ENCODE assay signal across 20 cellular contexts in genomic region chr5:174459832-174460448, GRCh38.
DNase-seq lines count a peak whose midpoint lies in the region; ATAC-seq, FAIRE-seq and TF ChIP-seq lines count a peak whose summit lies in the region.
"Had no signal": no experiment of that assay in that cellular context is flagged by ENCODE, and none has a peak within 500 bp of the region (broad histone marks: within the 10 kb centered on the region; RNA-seq: fewer than 3 reads in every experiment).

No MANE protein-coding gene starts in this region.

- H3K4me1 Mint-ChIP-seq in Caco-2 (ENCODE audit: low read depth, unreplicated experiment) (peaks cover 61% of the 10 kb centered on the region), astrocyte (ENCODE audit: low read depth, unreplicated experiment) (no peaks in the 10 kb centered on the region), neural progenitor cell (peaks cover 5% of the 10 kb centered on the region)

- intact Hi-C loops in Caco-2 (cut with micrococcal nuclease; ENCODE audit: unreplicated experiment): loop anchor here (2.0 to 5.0 kb wide), 2 partner anchors 61 to 267 kb away; no protein-coding TSS in a partner anchor

- H4K20me1 ChIP-seq in astrocyte (ENCODE audit: insufficient read depth, low read length) (no peaks in the 10 kb centered on the region), neural progenitor cell (ENCODE audit: low read depth) (no peaks in the 10 kb centered on the region)

- H3K79me2 ChIP-seq in astrocyte (ENCODE audit: insufficient read depth, low read length) (no peaks in the 10 kb centered on the region), neural progenitor cell (ENCODE audit: low read depth) (no peaks in the 10 kb centered on the region)

- no peak overlapping the region for H3K4me3 Mint-ChIP-seq in Caco-2 (ENCODE audit: unreplicated experiment)
- H3K4me3 Mint-ChIP-seq in astrocyte (ENCODE audit: unreplicated experiment): no peak overlapping the region
- H3K4me3 Mint-ChIP-seq in neural progenitor cell: no peak overlapping the region
- H3K4me3 Mint-ChIP-seq: activated CD4-positive, alpha-beta T cell treated with anti-CD3 and anti-CD28 coated beads for 36 hours had no signal

- no peaks in the 10 kb centered on the region for H3F3A ChIP-seq in neural progenitor cell (ENCODE audit: low read depth)

- H3K9me3 Mint-ChIP-seq in Caco-2 (ENCODE audit: unreplicated experiment): no peaks in the 10 kb centered on the region
- no peaks in the 10 kb centered on the region for H3K9me3 Mint-ChIP-seq in astrocyte (ENCODE audit: unreplicated experiment)
- H3K9me3 Mint-ChIP-seq in neural progenitor cell: no peaks in the 10 kb centered on the region

- no peaks in the 10 kb centered on the region for H3K9me3 ChIP-seq in Caco-2
- H3K9me3 ChIP-seq in astrocyte (ENCODE audit: insufficient read depth, low read depth, low read length): no peaks in the 10 kb centered on the region
- H3K9me3 ChIP-seq in neural progenitor cell (ENCODE audit: low read depth): no peaks in the 10 kb centered on the region
- H3K9me3 ChIP-seq: gastroesophageal sphincter had no signal

- H3K9ac ChIP-seq in astrocyte (ENCODE audit: low read length) (no peak overlapping the region), neural progenitor cell (no peak overlapping the region)

- no peak for DNase-seq in Caco-2
- DNase-seq in HT1080 (ENCODE audit: low read depth): peak; percentile 22
- no peak for DNase-seq in astrocyte (ENCODE audit: low read depth)
- no peak for DNase-seq in neural progenitor cell (ENCODE audit: low spot score)
- DNase-seq in DMS79 treated with DMSO at 0.1 percent for 48 hours (lab: John Stamatoyannopoulos, UW): no peak
- DNase-seq: activated CD4-positive, alpha-beta T cell treated with anti-CD3 and anti-CD28 coated beads for 36 hours; activated CD8-positive, alpha-beta memory T cell treated with anti-CD3 and anti-CD28 coated beads, Interleukin-2, amount 50 U/mL, for 4 hours; activated gamma-delta T cell; CD8-positive, alpha-beta memory T cell; central memory CD4-positive, alpha-beta T cell; DND-41; NCI-H1436 treated with DMSO at 0.1 percent for 48 hours; NCI-H2171 treated with DMSO at 0.1 percent for 48 hours; NCI-H774 had no signal

- H3K36me3 ChIP-seq in Caco-2 (ENCODE audit: control insufficient read depth, insufficient read depth, low read length): no peaks in the 10 kb centered on the region
- no peaks in the 10 kb centered on the region for H3K36me3 ChIP-seq in astrocyte (ENCODE audit: insufficient read depth, low read length)
- H3K36me3 ChIP-seq in neural progenitor cell: no peaks in the 10 kb centered on the region
- H3K36me3 ChIP-seq: gastroesophageal sphincter had no signal

- no peak overlapping the region for H3K4me3 ChIP-seq in Caco-2 (ENCODE audit: low read depth, low read length)
- no peak overlapping the region for H3K4me3 ChIP-seq in astrocyte (ENCODE audit: insufficient read depth, low read depth, low read length)
- no peak overlapping the region for H3K4me3 ChIP-seq in neural progenitor cell
- H3K4me3 ChIP-seq: gastroesophageal sphincter, SK-N-MC had no signal

- FAIRE-seq in astrocyte (lab: Jason Lieb, UNC): no peak

- ATAC-seq in HG02884 (IDR thresholded peaks at IDR 0.05; ENCODE audit: unreplicated experiment) (no peak), HG02852 (IDR thresholded peaks at IDR 0.05; ENCODE audit: unreplicated experiment) (no peak)
- ATAC-seq: activated CD4-positive, alpha-beta T cell treated with anti-CD3 and anti-CD28 coated beads for 36 hours; gastroesophageal sphincter; left lobe of liver; Panc1 had no signal

- CTCF ChIA-PET in Caco-2 (lab: Charles Lee): no interaction called here

- H3K4me2 ChIP-seq in astrocyte (ENCODE audit: low read length): no peak overlapping the region
- no peak overlapping the region for H3K4me2 ChIP-seq in neural progenitor cell

- H3K27ac Mint-ChIP-seq in Caco-2 (ENCODE audit: unreplicated experiment) (peak overlapping the region; percentile 90), astrocyte (ENCODE audit: unreplicated experiment) (no peak overlapping the region), neural progenitor cell (no peak overlapping the region)
- H3K27ac Mint-ChIP-seq: activated CD4-positive, alpha-beta T cell treated with anti-CD3 and anti-CD28 coated beads for 36 hours had no signal

- no peak for TF ChIP-seq CTCF in Caco-2 (IDR thresholded peaks at IDR 0.05; ENCODE audit: insufficient read depth in 1 of 2, low read depth in 1 of 2, low read length in 1 of 2, severe bottlenecking in 1 of 2, unreplicated experiment in 1 of 2)
- no peak for TF ChIP-seq CTCF in astrocyte (IDR thresholded peaks at IDR 0.05; ENCODE audit: insufficient read depth, low read depth, low read length)
- no peak for TF ChIP-seq CTCF in neural progenitor cell (IDR thresholded peaks at IDR 0.05)

- H2AFZ ChIP-seq in astrocyte (ENCODE audit: low read depth, low read length) (peak overlapping the region; percentile 34), neural progenitor cell (replicated peaks) (peak overlapping the region; percentile 45)

- H3K27me3 ChIP-seq in Caco-2 (replicated peaks; ENCODE audit: control insufficient read depth, insufficient read depth, low read length): no peaks in the 10 kb centered on the region
- H3K27me3 ChIP-seq in astrocyte (ENCODE audit: insufficient read depth, low read length): no peaks in the 10 kb centered on the region
- no peaks in the 10 kb centered on the region for H3K27me3 ChIP-seq in neural progenitor cell

- H3K27me3 Mint-ChIP-seq in Caco-2 (ENCODE audit: insufficient read depth, unreplicated experiment): no peaks in the 10 kb centered on the region
- H3K27me3 Mint-ChIP-seq in astrocyte (ENCODE audit: low read depth, unreplicated experiment): peaks cover 16% of the 10 kb centered on the region
- H3K27me3 Mint-ChIP-seq in neural progenitor cell (ENCODE audit: insufficient read depth, low read depth): peaks cover 7% of the 10 kb centered on the region
- H3K27me3 Mint-ChIP-seq: activated CD4-positive, alpha-beta T cell treated with anti-CD3 and anti-CD28 coated beads for 36 hours; CD8-positive, alpha-beta memory T cell had no signal

- no TSS peak for BruUV-seq in Caco-2 (replicated peaks; lab: Mats Ljungman, UMichigan)

- H3K4me1 ChIP-seq in Caco-2 (peaks cover 75% of the 10 kb centered on the region), astrocyte (ENCODE audit: insufficient read depth, low read length) (no peaks in the 10 kb centered on the region), neural progenitor cell (peaks cover 12% of the 10 kb centered on the region)
- H3K4me1 ChIP-seq: gastroesophageal sphincter had no signal

- POLR2A ChIA-PET in Caco-2 (lab: Charles Lee): no interaction called here

- H3K27ac ChIP-seq in astrocyte (ENCODE audit: low read depth, low read length) (no peak overlapping the region), neural progenitor cell (no peak overlapping the region)
- H3K27ac ChIP-seq: gastroesophageal sphincter, SK-N-MC had no signal

- H3K36me3 Mint-ChIP-seq in Caco-2 (ENCODE audit: insufficient read depth, unreplicated experiment) (peaks cover 15% of the 10 kb centered on the region), astrocyte (ENCODE audit: low read depth, unreplicated experiment) (no peaks in the 10 kb centered on the region), neural progenitor cell (no peaks in the 10 kb centered on the region)
- H3K36me3 Mint-ChIP-seq: CD8-positive, alpha-beta memory T cell had no signal
